In genomic region chr6:30828027-30828962, GRCh38 we compare ENCODE assay signal across 8 cellular contexts. TPM values are rescaled to one million over a fixed set of nuclear protein-coding genes. Genes with fewer than 3 reads are reported as not detected.
A peak's percentile ranks its signal among the peaks of the same experiment; 100 is the strongest.
DNase-seq lines count a peak whose midpoint lies in the region; ATAC-seq, FAIRE-seq and TF ChIP-seq lines count a peak whose summit lies in the region.

No MANE protein-coding gene starts in this region.

- peaks cover 14% of the 10 kb centered on the region for H3K36me3 Mint-ChIP-seq in activated CD4-positive, alpha-beta T cell treated with anti-CD3 and anti-CD28 coated beads, Interleukin-2, amount 10 ng/mL, durations not matched to agents 7 days and 5 days (ENCODE audit: low read depth)

- H3K4me1 Mint-ChIP-seq in activated CD4-positive, alpha-beta T cell treated with anti-CD3 and anti-CD28 coated beads, Interleukin-2, amount 10 ng/mL, durations not matched to agents 7 days and 5 days, result peaks cover 60% of the 10 kb centered on the region

- peak overlapping the region; percentile 91 to 95 for H3K27ac ChIP-seq in A549
- peak overlapping the region; percentile 60 to 80 for H3K27ac ChIP-seq in coronary artery
- H3K27ac ChIP-seq in left lung, result peak overlapping the region in 1 of 2 donors; percentile 87

- CTCF ChIA-PET in A549 (lab: Yijun Ruan, JAX), result interaction anchor here (0.6 to 6.8 kb wide), 48 partner anchors 8 to 387 kb away, joined by 3 to 62 read pairs (median 4); partner anchors contain the start of genes DDR1, GTF2H4, PSORS1C1 and VARS2
- CTCF ChIA-PET in activated CD4-positive, alpha-beta T cell treated with anti-CD3 and anti-CD28 coated beads, Interleukin-2, amount 10 ng/mL, durations not matched to agents 7 days and 5 days (lab: Charles Lee), result interaction anchor here (0.9 to 3.8 kb wide), 17 partner anchors 8 to 259 kb away, joined by 3 to 18 read pairs (median 5); partner anchors contain the start of gene VARS2

- FAIRE-seq in A549 (lab: Jason Lieb, UNC), result no peak

- POLR2A ChIA-PET in A549 (lab: Yijun Ruan, JAX), result interaction anchor here (1.0 to 1.4 kb wide), 3 partner anchors 50 to 86 kb away, joined by 3 to 4 read pairs (median 4); partner anchors contain the start of genes FLOT1 and VARS2
- POLR2A ChIA-PET in activated CD4-positive, alpha-beta T cell treated with anti-CD3 and anti-CD28 coated beads, Interleukin-2, amount 10 ng/mL, durations not matched to agents 7 days and 5 days (lab: Charles Lee), result no interaction called here

- H3K27ac Mint-ChIP-seq in activated CD4-positive, alpha-beta T cell treated with anti-CD3 and anti-CD28 coated beads, Interleukin-2, amount 10 ng/mL, durations not matched to agents 7 days and 5 days, result peak overlapping the region; percentile 51

- TF ChIP-seq RAD21 in A549 (conservative IDR thresholded peaks at IDR 0.05 in 1 of 2, IDR thresholded peaks at IDR 0.05 in 1 of 2), result peak; percentile 92 to 95

- intact Hi-C loops in left lung (cut with DNase I), result loop anchor here in 1 of 2 donors (10.0 kb wide), 1 partner anchor 247 kb away; no protein-coding TSS in a partner anchor

- H3K36me3 ChIP-seq in left lung, result no peaks in the 10 kb centered on the region

- TF ChIP-seq EP300 in A549 (IDR thresholded peaks at IDR 0.05), result no peak

- no peaks in the 10 kb centered on the region for H3K27me3 Mint-ChIP-seq in activated CD4-positive, alpha-beta T cell treated with anti-CD3 and anti-CD28 coated beads, Interleukin-2, amount 10 ng/mL, durations not matched to agents 7 days and 5 days

- peak; percentile 70 to 84 for DNase-seq in A549 (ENCODE audit: low read depth in 1 of 2, low spot score in 1 of 2)
- DNase-seq in GM19238 (ENCODE audit: insufficient read length, low spot score), result peak; percentile 51
- DNase-seq in NCI-H460 (ENCODE audit: extremely low read depth, low read depth), result peak; percentile 83
- peak; percentile 84 for DNase-seq in activated CD4-positive, alpha-beta T cell treated with anti-CD3 and anti-CD28 coated beads, Interleukin-2, amount 10 ng/mL, durations not matched to agents 7 days and 5 days
- DNase-seq in coronary artery (ENCODE audit: low spot score), result peak; percentile 94
- peak; percentile 86 for DNase-seq in left lung
- DNase-seq in stimulated activated CD4-positive, alpha-beta T cell treated with anti-CD3 and anti-CD28 coated beads, Interleukin-1b, Interleukin-23, amount 100 ng/mL, for 24 hours (ENCODE audit: low read depth in 4 of 4, low spot score in 1 of 4), result peak; percentile 73 to 88 (median 76)
- DNase-seq in GM19240 (ENCODE audit: insufficient read length, low spot score), result no peak

- no peaks in the 10 kb centered on the region for H3K9me3 Mint-ChIP-seq in activated CD4-positive, alpha-beta T cell treated with anti-CD3 and anti-CD28 coated beads, Interleukin-2, amount 10 ng/mL, durations not matched to agents 7 days and 5 days

- H3K27me3 ChIP-seq in left lung, result no peaks in the 10 kb centered on the region

- H3K4me1 ChIP-seq in A549, result peaks cover 27% of the 10 kb centered on the region
- H3K4me1 ChIP-seq in left lung, result peaks cover 0 to 50% of the 10 kb centered on the region in 2 donors

- H3K9me3 ChIP-seq in A549 (no peaks in the 10 kb centered on the region), left lung (no peaks in the 10 kb centered on the region)

- TF ChIP-seq CTCF in A549 (IDR thresholded peaks at IDR 0.05), result peak; percentile 91
- TF ChIP-seq CTCF in coronary artery (IDR thresholded peaks at IDR 0.05), result peak; percentile 93
- TF ChIP-seq CTCF in left lung (IDR thresholded peaks at IDR 0.05), result peak; percentile 92 to 95

- peak overlapping the region; percentile 68 for H3K4me2 ChIP-seq in A549

- H3K4me3 ChIP-seq in A549 (no peak overlapping the region), coronary artery (peak overlapping the region; percentile 34), left lung (peak overlapping the region in 1 of 2 donors; percentile 4)

- ATAC-seq in A549, result peak; percentile 91 to 95
- ATAC-seq in left lung, result peak; percentile 95

- peak overlapping the region; percentile 80 for H3K4me3 Mint-ChIP-seq in activated CD4-positive, alpha-beta T cell treated with anti-CD3 and anti-CD28 coated beads, Interleukin-2, amount 10 ng/mL, durations not matched to agents 7 days and 5 days

- TF ChIP-seq POLR2A in A549 (IDR thresholded peaks at IDR 0.05; ENCODE audit: low read length), result no peak

- WGBS in A549 (ENCODE audit: missing lambda C conversion rate), result 44% methylated on average over 7 of the region's 12 CpGs

TF ChIP-seq in A549, 52 proteins besides CTCF, POLR2A, EP300 and RAD21 (continues in another document):
- TF ChIP-seq ELK1 (IDR thresholded peaks at IDR 0.05; ENCODE audit: low read depth, low read length), result no peak
- TF ChIP-seq EHMT2 (IDR thresholded peaks at IDR 0.05; ENCODE audit: low read depth), result no peak
- no peak for TF ChIP-seq CBX2 (IDR thresholded peaks at IDR 0.05; ENCODE audit: borderline replicate concordance, low read depth)
- peak; percentile 70 for TF ChIP-seq NFE2L2 (conservative IDR thresholded peaks at IDR 0.05; ENCODE audit: low read length)
- TF ChIP-seq PBX3 (IDR thresholded peaks at IDR 0.05), result no peak
- peak; percentile 97 for TF ChIP-seq SMC3 (IDR thresholded peaks at IDR 0.05)
- TF ChIP-seq TFCP2L1 (CRISPR knock-in tag; IDR thresholded peaks at IDR 0.05), result no peak
- TF ChIP-seq BHLHE40 (IDR thresholded peaks at IDR 0.05; ENCODE audit: low read depth, low read length), result no peak
- TF ChIP-seq ZSCAN20 (CRISPR knock-in tag; IDR thresholded peaks at IDR 0.05), result no peak
- TF ChIP-seq MAX (IDR thresholded peaks at IDR 0.05), result peak; percentile 42
- TF ChIP-seq ZFP36 (IDR thresholded peaks at IDR 0.05; ENCODE audit: borderline replicate concordance, partially characterized antibody), result no peak
- TF ChIP-seq BCL3 (IDR thresholded peaks at IDR 0.05), result no peak
- no peak for TF ChIP-seq KDM5A (IDR thresholded peaks at IDR 0.05)
- TF ChIP-seq GATA3 (IDR thresholded peaks at IDR 0.05; ENCODE audit: borderline replicate concordance), result no peak
- TF ChIP-seq TP53 (CRISPR knock-in tag; IDR thresholded peaks at IDR 0.05), result no peak
- no peak for TF ChIP-seq KDM1A (IDR thresholded peaks at IDR 0.05; ENCODE audit: low read depth)
- no peak for TF ChIP-seq CHD4 (IDR thresholded peaks at IDR 0.05; ENCODE audit: borderline replicate concordance)
- TF ChIP-seq JUN (IDR thresholded peaks at IDR 0.05), result 0 out of 5 replicates have a peak, but pooled peaks of 1 of the 2 experiments have one; percentile 30
- TF ChIP-seq CBX8 (IDR thresholded peaks at IDR 0.05), result no peak
- no peak for TF ChIP-seq HES2 (IDR thresholded peaks at IDR 0.05)
- TF ChIP-seq MYC (IDR thresholded peaks at IDR 0.05; ENCODE audit: borderline replicate concordance, low read length), result 0 out of 2 replicates have a peak, but pooled peaks have one; percentile 29
- no peak for TF ChIP-seq HOXB5 (CRISPR knock-in tag; IDR thresholded peaks at IDR 0.05)
- no peak for TF ChIP-seq ESRRA (IDR thresholded peaks at IDR 0.05; ENCODE audit: borderline replicate concordance, low read length)
- no peak for TF ChIP-seq NPAS2 (CRISPR knock-in tag; IDR thresholded peaks at IDR 0.05; ENCODE audit: borderline replicate concordance)

RNA-seq across cellular contexts. Expression of gene DDR1, which starts 56.0 kb away (rescaled TPM):
- polyA plus RNA-seq in A549 (2011; rRNA removed) (19.8 and 25.8 TPM in 2 replicates), A549 (2017; fragmentation: RNase III; extraction: RNeasy Plus Mini Kit Qiagen cat#74134 plus additional on column Dnase treatment) (31.9 to 44.2 TPM (median 43.5 TPM) in 3 replicates)
- polyA plus RNA-seq in A549 (2012; cell fraction: cytosol; rRNA removed), result 16.8 and 23.0 TPM in 2 replicates
- polyA plus RNA-seq in A549 (2012; cell fraction: nucleus; rRNA removed), result 39.3 and 40.0 TPM in 2 replicates
- polyA minus RNA-seq in A549 (2011; rRNA and poly(A)+ RNA removed), result 48.5 and 53.6 TPM in 2 replicates
- total RNA-seq in NCI-H460 (2014; rRNA removed; shearing (Covaris generic)), result 18.4 and 23.8 TPM in 2 replicates
- polyA plus RNA-seq in NCI-H460 (2014; cell fraction: nucleus; rRNA removed), result 22.5 and 24.5 TPM in 2 replicates
- total RNA-seq in activated CD4-positive, alpha-beta T cell treated with anti-CD3 and anti-CD28 coated beads, Interleukin-2, amount 10 ng/mL, durations not matched to agents 7 days and 5 days, result 1 to 10 TPM; 4.5 to 5.6 TPM
- total RNA-seq in left lung, result 100 to 1,000 TPM in 1 of 2 donors, 10 to 100 TPM in 1; 77.9 to 148 TPM
